10 cellular contexts compared by ENCODE assay signal in the genomic region with DNA sequence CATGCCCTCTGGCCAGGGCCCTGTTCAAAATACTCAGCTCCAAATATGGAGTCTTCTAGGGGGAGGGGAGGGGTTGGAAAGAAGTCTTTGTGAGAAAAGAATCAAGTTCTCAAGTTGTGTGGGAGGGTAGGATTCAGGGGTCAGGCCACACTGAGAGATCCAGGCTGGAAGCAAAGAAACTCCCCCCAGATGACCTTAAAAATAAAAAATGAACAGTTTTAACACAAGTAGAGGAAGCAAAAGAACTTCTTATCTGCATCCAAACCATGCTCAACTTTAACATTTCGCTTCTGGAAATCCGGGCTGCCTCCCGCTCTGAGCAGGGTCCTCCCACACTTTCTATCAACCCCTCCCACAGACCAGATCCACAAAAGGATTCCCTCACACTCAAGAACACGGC. TPM values are rescaled to one million over a fixed set of nuclear protein-coding genes. Genes with fewer than 3 reads are reported as not detected.
A peak's percentile ranks its signal among the peaks of the same experiment; 100 is the strongest.
DNase-seq lines count a peak whose midpoint lies in the region; ATAC-seq and TF ChIP-seq lines count a peak whose summit lies in the region.
"Had no signal": no experiment of that assay in that cellular context is flagged by ENCODE, and none has a peak within 500 bp of the region (broad histone marks: within the 10 kb centered on the region; RNA-seq: fewer than 3 reads in every experiment).

No MANE protein-coding gene starts in this region.

- peak overlapping the region; percentile 65 for H3K27ac ChIP-seq in brain microvascular endothelial cell

- H3K36me3 ChIP-seq in brain microvascular endothelial cell (replicated peaks), result no peaks in the 10 kb centered on the region

- no peaks in the 10 kb centered on the region for H3K27me3 ChIP-seq in brain microvascular endothelial cell (replicated peaks)

- in situ Hi-C loops in brain microvascular endothelial cell (cut with HindIII; ENCODE audit: low pct_ligation_motif_present, low sequenced_read_pairs), result no loop called here

- no peak overlapping the region for H3K27ac Mint-ChIP-seq in stimulated activated effector memory CD8-positive, alpha-beta T cell treated with anti-CD3 and anti-CD28 coated beads, Interleukin-12 subunit alpha, Interleukin-12 subunit beta, amount 100 ng/mL, for 72 hours
- H3K27ac Mint-ChIP-seq in naive thymus-derived CD8-positive, alpha-beta T cell, result peak overlapping the region in 4 of 10 donors; percentile 9 to 80 (median 22)

- ATAC-seq in stimulated activated effector memory CD8-positive, alpha-beta T cell treated with anti-CD3 and anti-CD28 coated beads, Interleukin-12 subunit alpha, Interleukin-12 subunit beta, amount 100 ng/mL, for 72 hours, result no peak
- ATAC-seq in naive thymus-derived CD8-positive, alpha-beta T cell, result no peak
- ATAC-seq in GM19023 (IDR thresholded peaks at IDR 0.05; ENCODE audit: unreplicated experiment), result no peak

- POLR2A ChIA-PET in naive thymus-derived CD8-positive, alpha-beta T cell (lab: Charles Lee), result no interaction called here

- H3K36me3 Mint-ChIP-seq in stimulated activated effector memory CD8-positive, alpha-beta T cell treated with anti-CD3 and anti-CD28 coated beads, Interleukin-12 subunit alpha, Interleukin-12 subunit beta, amount 100 ng/mL, for 72 hours, result no peaks in the 10 kb centered on the region
- H3K36me3 Mint-ChIP-seq in naive thymus-derived CD8-positive, alpha-beta T cell, result no peaks in the 10 kb centered on the region

- H3K9me3 Mint-ChIP-seq in stimulated activated effector memory CD8-positive, alpha-beta T cell treated with anti-CD3 and anti-CD28 coated beads, Interleukin-12 subunit alpha, Interleukin-12 subunit beta, amount 100 ng/mL, for 72 hours, result no peaks in the 10 kb centered on the region
- H3K9me3 Mint-ChIP-seq in naive thymus-derived CD8-positive, alpha-beta T cell, result peaks cover 0 to 2% (median 0%) of the 10 kb centered on the region in 9 donors

- DNase-seq in HFF-Myc (ENCODE audit: extremely low read depth, low read depth) (no peak), brain microvascular endothelial cell (peak; percentile 27), iPS-NIHi7 (ENCODE audit: extremely low spot score) (peak; percentile 41), NCI-H2196 treated with DMSO at 0.1 percent for 48 hours (lab: John Stamatoyannopoulos, UW; ENCODE audit: unreplicated experiment) (no peak)
- DNase-seq in stimulated activated effector memory CD8-positive, alpha-beta T cell treated with anti-CD3 and anti-CD28 coated beads, Interleukin-12 subunit alpha, Interleukin-12 subunit beta, amount 100 ng/mL, for 72 hours (ENCODE audit: low spot score in 2 of 2), result no peak
- DNase-seq in naive thymus-derived CD8-positive, alpha-beta T cell, result no peak
- DNase-seq in activated effector memory CD4-positive, alpha-beta T cell treated with Interleukin-2 at 50 U/mL for 16 hours, result no peak
- DNase-seq: NCI-H2081, posterior cingulate gyrus had no signal

- H3K4me1 Mint-ChIP-seq in stimulated activated effector memory CD8-positive, alpha-beta T cell treated with anti-CD3 and anti-CD28 coated beads, Interleukin-12 subunit alpha, Interleukin-12 subunit beta, amount 100 ng/mL, for 72 hours, result peaks cover 38% of the 10 kb centered on the region
- H3K4me1 Mint-ChIP-seq in naive thymus-derived CD8-positive, alpha-beta T cell, result peaks cover 10 to 43% (median 27%) of the 10 kb centered on the region in 4 donors

- peak overlapping the region; percentile 24 for H3K4me3 Mint-ChIP-seq in stimulated activated effector memory CD8-positive, alpha-beta T cell treated with anti-CD3 and anti-CD28 coated beads, Interleukin-12 subunit alpha, Interleukin-12 subunit beta, amount 100 ng/mL, for 72 hours
- H3K4me3 Mint-ChIP-seq in naive thymus-derived CD8-positive, alpha-beta T cell, result peak overlapping the region in 1 of 10 donors; percentile 21

- TF ChIP-seq CTCF in HFF-Myc (IDR thresholded peaks at IDR 0.05; ENCODE audit: low read depth, low read length, missing control alignments) (no peak), brain microvascular endothelial cell (IDR thresholded peaks at IDR 0.05; ENCODE audit: low read depth, low read length, missing control alignments) (no peak)

- peaks cover 0 to 9% (median 0%) of the 10 kb centered on the region in 5 donors for H3K27me3 Mint-ChIP-seq in naive thymus-derived CD8-positive, alpha-beta T cell

- peak overlapping the region; percentile 21 for H3K4me3 ChIP-seq in HFF-Myc (replicated peaks; ENCODE audit: low read depth, low read length)
- peak overlapping the region; percentile 3 for H3K4me3 ChIP-seq in brain microvascular endothelial cell (ENCODE audit: low read depth, low read length)

RNA-seq across cellular contexts. Expression of a gene that starts 44.1 kb away (rescaled TPM):
- total RNA-seq in naive thymus-derived CD8-positive, alpha-beta T cell, result 1 to 10 TPM; 8.1 to 8.6 TPM
- polyA plus RNA-seq in naive thymus-derived CD8-positive, alpha-beta T cell, result 1 to 10 TPM in 2 of 3 donors, under 1 TPM in 1; 0.77 to 4.1 (median 2.1) TPM

Comparison
In these comparisons a context has a peak if more than half of its experiments do, and no peak if none do; other contexts are left out.
1. DNase-seq: peak in brain microvascular endothelial cell (single experiment) and iPS-NIHi7 (single experiment); none in HFF-Myc (single experiment), stimulated activated effector memory CD8-positive, alpha-beta T cell treated with anti-CD3 and anti-CD28 coated beads, Interleukin-12 subunit alpha, Interleukin-12 subunit beta, amount 100 ng/mL, for 72 hours (0 of 2), naive thymus-derived CD8-positive, alpha-beta T cell (0 of 10), activated effector memory CD4-positive, alpha-beta T cell treated with Interleukin-2 at 50 U/mL for 16 hours (single experiment) and NCI-H2196 treated with DMSO at 0.1 percent for 48 hours (single experiment).